ENCODE assay signal across 8 cellular contexts in the genomic region with DNA sequence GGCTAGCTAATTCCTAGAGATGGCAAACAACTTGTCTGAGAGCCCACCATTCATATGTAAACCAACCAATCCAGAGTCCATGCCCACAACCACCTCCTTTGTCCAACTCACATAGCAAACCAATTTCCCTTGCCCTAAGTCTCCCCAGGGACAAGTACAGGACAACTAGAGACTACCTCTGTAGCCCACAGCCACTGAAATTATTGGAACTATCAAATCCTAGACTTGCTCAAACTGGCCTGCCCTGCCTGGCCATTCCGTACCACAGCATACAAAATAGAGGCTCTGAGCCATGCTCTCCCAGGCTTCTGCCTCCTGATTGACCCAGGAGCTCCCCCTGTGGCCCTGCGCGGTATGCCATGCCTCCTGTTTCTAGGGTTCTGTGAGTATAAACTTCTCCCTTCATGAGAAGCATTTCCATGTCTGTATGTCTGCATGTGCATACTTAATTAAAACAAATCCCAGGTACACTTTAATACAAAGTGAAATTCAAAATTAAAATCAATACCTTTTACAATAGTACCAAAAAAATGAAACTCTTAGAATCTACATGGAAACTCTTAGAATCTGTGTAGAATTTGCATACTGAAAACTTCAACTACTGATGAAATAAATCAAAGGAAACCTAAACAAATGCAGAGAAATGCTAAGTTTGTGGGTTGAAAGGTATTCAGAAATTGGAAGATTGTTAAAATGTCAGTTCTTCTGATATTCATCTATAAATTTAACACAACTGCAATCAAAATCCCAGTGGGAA. TPM values are rescaled to one million over a fixed set of nuclear protein-coding genes. Genes with fewer than 3 reads are reported as not detected.
DNase-seq lines count a peak whose midpoint lies in the region; ATAC-seq, FAIRE-seq and TF ChIP-seq lines count a peak whose summit lies in the region.

No MANE protein-coding gene starts in this region.

- no peak overlapping the region for H3K27ac ChIP-seq in body of pancreas
- H3K27ac ChIP-seq in effector memory CD4-positive, alpha-beta T cell (ENCODE audit: insufficient read depth, low read length, poor library complexity, severe bottlenecking), result no peak overlapping the region

- no peaks in the 10 kb centered on the region for H3K9me3 ChIP-seq in body of pancreas
- no peaks in the 10 kb centered on the region for H3K9me3 ChIP-seq in effector memory CD4-positive, alpha-beta T cell (ENCODE audit: control insufficient read depth, low read length)

- TF ChIP-seq POLR2A in body of pancreas (IDR thresholded peaks at IDR 0.05), result no peak

- no peak overlapping the region for H3K4me3 ChIP-seq in body of pancreas
- no peak overlapping the region for H3K4me3 ChIP-seq in effector memory CD4-positive, alpha-beta T cell (ENCODE audit: insufficient read depth, low read depth, low read length, poor library complexity, severe bottlenecking)

- intact Hi-C loops in body of pancreas (cut with DNase I), result no loop called here

- H3K4me1 ChIP-seq in body of pancreas, result peaks cover 11% of the 10 kb centered on the region
- no peaks in the 10 kb centered on the region for H3K4me1 ChIP-seq in effector memory CD4-positive, alpha-beta T cell (ENCODE audit: control insufficient read depth, insufficient read depth, low read length, poor library complexity, severe bottlenecking)

- no peaks in the 10 kb centered on the region for H3K27me3 ChIP-seq in body of pancreas
- H3K27me3 ChIP-seq in effector memory CD4-positive, alpha-beta T cell (replicated peaks; ENCODE audit: control insufficient read depth, insufficient read depth, low read length, poor library complexity, severe bottlenecking), result peaks cover 23% of the 10 kb centered on the region

- peak; percentile 84 for TF ChIP-seq CTCF in GM10266 (IDR thresholded peaks at IDR 0.05; ENCODE audit: control insufficient read depth, insufficient read depth, low read depth, missing control alignments)
- TF ChIP-seq CTCF in body of pancreas (IDR thresholded peaks at IDR 0.05), result peak; percentile 44 to 84 (median 58)

- peak; percentile 97 for ATAC-seq in GM21576 (IDR thresholded peaks at IDR 0.05; ENCODE audit: unreplicated experiment)
- ATAC-seq in body of pancreas, result peak; percentile 77

- no peak for FAIRE-seq in HTR-8/SVneo (lab: Jason Lieb, UNC)

- DNase-seq in GM10266 (ENCODE audit: extremely low spot score), result peak; percentile 72
- peak; percentile 51 for DNase-seq in HTR-8/SVneo (ENCODE audit: insufficient read length, low spot score)
- DNase-seq in SKM-1 (lab: John Stamatoyannopoulos, UW; ENCODE audit: unreplicated experiment), result peak; percentile 28
- peak; percentile 58 to 75 (median 66) for DNase-seq in body of pancreas
- peak; percentile 89 for DNase-seq in islet precursor cell
- peak; percentile 55 to 59 for DNase-seq in stimulated activated CD4-positive, alpha-beta T cell treated with anti-CD3 and anti-CD28 coated beads, Interleukin-2, amount 100 ng/mL, for 48 hours
- no peak for DNase-seq in effector memory CD4-positive, alpha-beta T cell

- WGBS in body of pancreas, 2 donors, result 0 to 17% methylated on average over 3 of the region's 3 CpGs

- no peaks in the 10 kb centered on the region for H3K36me3 ChIP-seq in body of pancreas (replicated peaks in 1 of 2; ENCODE audit: insufficient read depth in 1 of 2, low read depth in 2 of 2)
- H3K36me3 ChIP-seq in effector memory CD4-positive, alpha-beta T cell (ENCODE audit: control insufficient read depth, insufficient read depth, low read length), result no peaks in the 10 kb centered on the region

RNA-seq across cellular contexts. Expression of a gene that starts 4.0 kb away (rescaled TPM):
- total RNA-seq in body of pancreas, result under 1 TPM in 1 of 2 donors, not detected in 1; under 0.01 TPM

Comparison
In these comparisons a context has a peak if more than half of its experiments do, and no peak if none do; other contexts are left out.
1. DNase-seq: peak in GM10266 (single experiment), HTR-8/SVneo (single experiment), SKM-1 (single experiment), body of pancreas (4 of 4), islet precursor cell (single experiment) and stimulated activated CD4-positive, alpha-beta T cell treated with anti-CD3 and anti-CD28 coated beads, Interleukin-2, amount 100 ng/mL, for 48 hours (2 of 2); none in effector memory CD4-positive, alpha-beta T cell (0 of 3).